In the genomic region with DNA sequence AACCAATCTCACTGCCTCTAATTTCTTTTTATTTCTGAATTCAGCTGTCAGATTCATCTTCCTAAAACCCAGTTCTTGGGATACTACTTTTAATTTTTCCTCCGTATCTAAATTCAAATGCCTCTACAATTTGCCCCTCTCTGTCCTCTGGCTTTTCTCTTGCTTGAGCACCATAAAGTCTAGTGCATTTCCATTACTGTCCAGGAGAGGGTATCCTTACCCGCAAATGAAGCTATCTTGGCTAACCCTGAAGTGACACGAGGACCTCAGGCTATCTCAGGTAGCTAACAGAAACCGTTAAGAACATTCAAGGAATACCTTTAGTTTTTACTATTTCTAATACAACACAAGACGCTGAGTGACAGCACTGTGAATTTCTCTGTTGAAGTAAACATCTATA, we compare ENCODE assay signal across 9 cellular contexts. TPM values are rescaled to one million over a fixed set of nuclear protein-coding genes. Genes with fewer than 3 reads are reported as not detected.
DNase-seq lines count a peak whose midpoint lies in the region; ATAC-seq, FAIRE-seq and TF ChIP-seq lines count a peak whose summit lies in the region.
"Had no signal": no experiment of that assay in that cellular context is flagged by ENCODE, and none has a peak within 500 bp of the region (broad histone marks: within the 10 kb centered on the region; RNA-seq: fewer than 3 reads in every experiment).

No MANE protein-coding gene starts in this region.

- H3K9me3 ChIP-seq in HAP-1 = no peaks in the 10 kb centered on the region
- H3K9me3 ChIP-seq in OCI-LY3 (ENCODE audit: insufficient read depth, low read length) = no peaks in the 10 kb centered on the region
- H3K9me3 ChIP-seq in upper lobe of right lung = no peaks in the 10 kb centered on the region
- H3K9me3 ChIP-seq in stomach = no peaks in the 10 kb centered on the region

- no peak for TF ChIP-seq POLR2A in stomach (IDR thresholded peaks at IDR 0.05)

- peak overlapping the region; percentile 31 for H3K4me2 ChIP-seq in OCI-LY3 (ENCODE audit: low read length)

- H3K36me3 ChIP-seq in HAP-1 (replicated peaks) = no peaks in the 10 kb centered on the region
- no peaks in the 10 kb centered on the region for H3K36me3 ChIP-seq in OCI-LY3 (replicated peaks; ENCODE audit: low read depth, low read length)
- H3K36me3 ChIP-seq in upper lobe of right lung = no peaks in the 10 kb centered on the region
- no peaks in the 10 kb centered on the region for H3K36me3 ChIP-seq in stomach

- WGBS in stomach, 5 donors = 7 to 18% (median 10%) methylated on average over 5 of the region's 5 CpGs

- POLR2A ChIA-PET in GM10248 (lab: Yijun Ruan, JAX) = no interaction called here

- CTCF ChIA-PET in GM10248 (lab: Yijun Ruan, JAX) = interaction anchor here (0.7 to 1.8 kb wide), 2 partner anchors 17 to 38 kb away, joined by 3 read pairs; no protein-coding TSS in a partner anchor

- H2AFZ ChIP-seq in OCI-LY3 (ENCODE audit: low read depth, low read length) = peak overlapping the region; percentile 39; the same call in 1 of the 2 replicates

- DNase-seq in GM10248 (ENCODE audit: extremely low spot score) (peak; percentile 18), HAP-1 (ENCODE audit: low spot score in 2 of 2) (peak; percentile 12 to 33), frontal cortex (ENCODE audit: low spot score in 2 of 2) (peak; percentile 1), upper lobe of right lung (no peak), stomach (no peak), NCI-H446 treated with DMSO at 0.1 percent for 48 hours (lab: John Stamatoyannopoulos, UW) (no peak)

- H3K79me2 ChIP-seq in OCI-LY3 (ENCODE audit: low read length) = no peaks in the 10 kb centered on the region

- no peaks in the 10 kb centered on the region for H3K27me3 ChIP-seq in HAP-1 (ENCODE audit: low read depth)
- no peaks in the 10 kb centered on the region for H3K27me3 ChIP-seq in OCI-LY3 (ENCODE audit: low read depth, low read length)
- H3K27me3 ChIP-seq in upper lobe of right lung = no peaks in the 10 kb centered on the region
- H3K27me3 ChIP-seq in stomach = no peaks in the 10 kb centered on the region

- peak; percentile 15 for TF ChIP-seq CTCF in GM10248 (IDR thresholded peaks at IDR 0.05; ENCODE audit: control extremely low read depth, extremely low read depth, low read depth, missing control alignments)
- TF ChIP-seq CTCF in OCI-LY3 (IDR thresholded peaks at IDR 0.05; ENCODE audit: low read depth, low read length) = peak; percentile 68
- peak; percentile 46 for TF ChIP-seq CTCF in upper lobe of right lung (IDR thresholded peaks at IDR 0.05)
- TF ChIP-seq CTCF in stomach (IDR thresholded peaks at IDR 0.05) = peak in 3 of 7 experiments; percentile 8 to 31 (median 23)

- in situ Hi-C loops in HAP-1 (cut with MboI; ENCODE audit: low sequenced_read_pairs) = no loop called here

- no peak overlapping the region for H3K4me3 ChIP-seq in HAP-1
- no peak overlapping the region for H3K4me3 ChIP-seq in OCI-LY3 (ENCODE audit: low read length)
- no peak overlapping the region for H3K4me3 ChIP-seq in upper lobe of right lung
- no peak overlapping the region for H3K4me3 ChIP-seq in stomach

- H3K27ac ChIP-seq in OCI-LY3 (ENCODE audit: low read length) = no peak overlapping the region
- H3K27ac ChIP-seq in upper lobe of right lung = no peak overlapping the region
- H3K27ac ChIP-seq in stomach = no peak overlapping the region

- peak; percentile 70 for ATAC-seq in upper lobe of right lung
- no peak for ATAC-seq in HG03108 (IDR thresholded peaks at IDR 0.05; ENCODE audit: unreplicated experiment)

- no peak overlapping the region for H3K9ac ChIP-seq in OCI-LY3 (ENCODE audit: low read length)

- no peak for FAIRE-seq in frontal cortex (lab: Jason Lieb, UNC)

- H3K4me1 ChIP-seq in HAP-1 = no peaks in the 10 kb centered on the region
- peaks cover 3% of the 10 kb centered on the region; the same call in 1 of the 2 replicates for H3K4me1 ChIP-seq in OCI-LY3 (ENCODE audit: low read length)
- no peaks in the 10 kb centered on the region for H3K4me1 ChIP-seq in upper lobe of right lung
- no peaks in the 10 kb centered on the region for H3K4me1 ChIP-seq in stomach

- H4K20me1 ChIP-seq in OCI-LY3 (ENCODE audit: insufficient read depth, low read length) = no peaks in the 10 kb centered on the region

- no peak for TF ChIP-seq EP300 in stomach (IDR thresholded peaks at IDR 0.05)

- intact Hi-C loops in upper lobe of right lung (cut with DNase I) = no loop called here
- intact Hi-C loops in stomach (cut with DNase I; ENCODE audit: low total_unique reads) = no loop called here

RNA-seq across cellular contexts. Expression of a gene that starts 49.4 kb away (rescaled TPM):
- total RNA-seq in frontal cortex (not detected), upper lobe of right lung (not detected), stomach (not detected)
- not detected for polyA plus RNA-seq in stomach
- total RNA-seq: dermis microvascular lymphatic vessel endothelial cell had no signal

Comparison
In these comparisons a context has a peak if more than half of its experiments do, and no peak if none do; other contexts are left out.
1. DNase-seq: peak in GM10248 (single experiment), HAP-1 (2 of 2) and frontal cortex (2 of 2); none in upper lobe of right lung (single experiment), stomach (single experiment) and NCI-H446 treated with DMSO at 0.1 percent for 48 hours (single experiment).